Comparison of ENCODE assay signal across 1 cellular context in the genomic region with DNA sequence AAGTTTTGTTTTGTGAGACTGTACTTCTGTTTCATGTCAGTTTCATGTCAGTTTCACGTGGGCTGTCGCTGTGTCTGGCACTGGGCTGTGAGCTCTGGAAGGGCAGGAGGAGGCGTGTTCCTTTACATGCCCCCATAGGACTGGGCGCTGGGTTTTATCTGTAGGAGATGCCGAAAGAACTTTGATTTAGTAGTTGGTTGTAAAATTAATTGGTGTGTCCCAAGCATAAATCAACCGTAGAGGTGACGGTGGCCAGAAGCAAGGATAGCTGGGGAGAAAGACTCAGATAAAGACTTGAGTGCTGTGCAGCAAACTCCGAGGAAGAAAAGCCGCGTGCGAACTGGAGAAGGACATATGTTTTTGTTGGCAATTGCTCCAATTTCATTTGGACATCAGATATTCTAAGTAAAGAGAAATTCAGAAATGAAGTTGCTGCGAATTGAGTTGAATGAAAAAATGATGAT.
TF ChIP-seq lines count a peak whose summit lies in the region.

No MANE protein-coding gene starts in this region.

TF ChIP-seq in HEK293, 187 proteins besides CTCF, POLR2A, EP300 and RAD21 (continued from another document and continues in another):
- TF ChIP-seq, protein P1, sequence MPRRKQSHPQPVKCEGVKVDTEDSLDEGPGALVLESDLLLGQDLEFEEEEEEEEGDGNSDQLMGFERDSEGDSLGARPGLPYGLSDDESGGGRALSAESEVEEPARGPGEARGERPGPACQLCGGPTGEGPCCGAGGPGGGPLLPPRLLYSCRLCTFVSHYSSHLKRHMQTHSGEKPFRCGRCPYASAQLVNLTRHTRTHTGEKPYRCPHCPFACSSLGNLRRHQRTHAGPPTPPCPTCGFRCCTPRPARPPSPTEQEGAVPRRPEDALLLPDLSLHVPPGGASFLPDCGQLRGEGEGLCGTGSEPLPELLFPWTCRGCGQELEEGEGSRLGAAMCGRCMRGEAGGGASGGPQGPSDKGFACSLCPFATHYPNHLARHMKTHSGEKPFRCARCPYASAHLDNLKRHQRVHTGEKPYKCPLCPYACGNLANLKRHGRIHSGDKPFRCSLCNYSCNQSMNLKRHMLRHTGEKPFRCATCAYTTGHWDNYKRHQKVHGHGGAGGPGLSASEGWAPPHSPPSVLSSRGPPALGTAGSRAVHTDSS (tag by site-specific recombination; IDR thresholded peaks at IDR 0.05) = peak; percentile 71
- TF ChIP-seq ZNF629 (tag by site-specific recombination; IDR thresholded peaks at IDR 0.05) = peak; percentile 91
- peak; percentile 99 for TF ChIP-seq ZNF843 (tag by site-specific recombination; IDR thresholded peaks at IDR 0.05)
- no peak for TF ChIP-seq ZNF155 (tag by site-specific recombination; IDR thresholded peaks at IDR 0.05)
- TF ChIP-seq ZNF600 (tag by site-specific recombination; IDR thresholded peaks at IDR 0.05) = peak; percentile 58
- TF ChIP-seq, protein P2, sequence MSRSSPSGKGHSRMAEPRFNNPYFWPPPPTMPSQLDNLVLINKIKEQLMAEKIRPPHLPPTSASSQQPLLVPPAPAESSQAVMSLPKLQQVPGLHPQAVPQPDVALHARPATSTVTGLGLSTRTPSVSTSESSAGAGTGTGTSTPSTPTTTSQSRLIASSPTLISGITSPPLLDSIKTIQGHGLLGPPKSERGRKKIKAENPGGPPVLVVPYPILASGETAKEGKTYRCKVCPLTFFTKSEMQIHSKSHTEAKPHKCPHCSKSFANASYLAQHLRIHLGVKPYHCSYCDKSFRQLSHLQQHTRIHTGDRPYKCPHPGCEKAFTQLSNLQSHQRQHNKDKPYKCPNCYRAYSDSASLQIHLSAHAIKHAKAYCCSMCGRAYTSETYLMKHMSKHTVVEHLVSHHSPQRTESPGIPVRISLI (tag by site-specific recombination; IDR thresholded peaks at IDR 0.05) = peak; percentile 55; the same call in 1 of the 2 replicates
- TF ChIP-seq ZNF585B (tag by site-specific recombination; IDR thresholded peaks at IDR 0.05) = no peak
- TF ChIP-seq ZBTB8A (tag by site-specific recombination; IDR thresholded peaks at IDR 0.05) = peak; percentile 81
- TF ChIP-seq, protein P3, sequence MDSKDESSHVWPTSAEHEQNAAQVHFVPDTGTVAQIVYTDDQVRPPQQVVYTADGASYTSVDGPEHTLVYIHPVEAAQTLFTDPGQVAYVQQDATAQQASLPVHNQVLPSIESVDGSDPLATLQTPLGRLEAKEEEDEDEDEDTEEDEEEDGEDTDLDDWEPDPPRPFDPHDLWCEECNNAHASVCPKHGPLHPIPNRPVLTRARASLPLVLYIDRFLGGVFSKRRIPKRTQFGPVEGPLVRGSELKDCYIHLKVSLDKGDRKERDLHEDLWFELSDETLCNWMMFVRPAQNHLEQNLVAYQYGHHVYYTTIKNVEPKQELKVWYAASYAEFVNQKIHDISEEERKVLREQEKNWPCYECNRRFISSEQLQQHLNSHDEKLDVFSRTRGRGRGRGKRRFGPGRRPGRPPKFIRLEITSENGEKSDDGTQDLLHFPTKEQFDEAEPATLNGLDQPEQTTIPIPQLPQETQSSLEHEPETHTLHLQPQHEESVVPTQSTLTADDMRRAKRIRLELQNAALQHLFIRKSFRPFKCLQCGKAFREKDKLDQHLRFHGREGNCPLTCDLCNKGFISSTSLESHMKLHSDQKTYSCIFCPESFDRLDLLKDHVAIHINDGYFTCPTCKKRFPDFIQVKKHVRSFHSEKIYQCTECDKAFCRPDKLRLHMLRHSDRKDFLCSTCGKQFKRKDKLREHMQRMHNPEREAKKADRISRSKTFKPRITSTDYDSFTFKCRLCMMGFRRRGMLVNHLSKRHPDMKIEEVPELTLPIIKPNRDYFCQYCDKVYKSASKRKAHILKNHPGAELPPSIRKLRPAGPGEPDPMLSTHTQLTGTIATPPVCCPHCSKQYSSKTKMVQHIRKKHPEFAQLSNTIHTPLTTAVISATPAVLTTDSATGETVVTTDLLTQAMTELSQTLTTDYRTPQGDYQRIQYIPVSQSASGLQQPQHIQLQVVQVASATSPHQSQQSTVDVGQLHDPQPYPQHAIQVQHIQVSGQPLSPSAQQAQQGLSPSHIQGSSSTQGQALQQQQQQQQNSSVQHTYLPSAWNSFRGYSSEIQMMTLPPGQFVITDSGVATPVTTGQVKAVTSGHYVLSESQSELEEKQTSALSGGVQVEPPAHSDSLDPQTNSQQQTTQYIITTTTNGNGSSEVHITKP (tag by site-specific recombination; IDR thresholded peaks at IDR 0.05) = peak; percentile 54; the same call in 1 of the 2 replicates
- TF ChIP-seq ZNF473 (tag by site-specific recombination; IDR thresholded peaks at IDR 0.05) = no peak
- TF ChIP-seq ZNF701 (tag by site-specific recombination; IDR thresholded peaks at IDR 0.05) = no peak
- TF ChIP-seq KLF16 (tag by site-specific recombination; IDR thresholded peaks at IDR 0.05) = peak; percentile 70
- TF ChIP-seq ZBTB21 (tag by site-specific recombination; IDR thresholded peaks at IDR 0.05) = peak; percentile 56; the same call in 1 of the 2 replicates
- peak; percentile 74; the same call in 1 of the 2 replicates for TF ChIP-seq ZNF24 (tag by site-specific recombination; IDR thresholded peaks at IDR 0.05)
- TF ChIP-seq ZFP41 (tag by site-specific recombination; IDR thresholded peaks at IDR 0.05; ENCODE audit: borderline replicate concordance) = no peak
- peak; percentile 97 for TF ChIP-seq FEZF1 (tag by site-specific recombination; IDR thresholded peaks at IDR 0.05)
- peak; percentile 62 for TF ChIP-seq ZBTB7A (tag by site-specific recombination; IDR thresholded peaks at IDR 0.05; ENCODE audit: low read depth)
- peak; percentile 80; the same call in 1 of the 2 replicates for TF ChIP-seq ZNF423 (tag by site-specific recombination; IDR thresholded peaks at IDR 0.05)
- peak; percentile 68; the same call in 1 of the 2 replicates for TF ChIP-seq EGR2 (tag by site-specific recombination; IDR thresholded peaks at IDR 0.05; ENCODE audit: low read depth)
- TF ChIP-seq ZNF544 (tag by site-specific recombination; IDR thresholded peaks at IDR 0.05) = no peak
- TF ChIP-seq ZNF214 (tag by site-specific recombination; IDR thresholded peaks at IDR 0.05; ENCODE audit: borderline replicate concordance) = no peak
- TF ChIP-seq ZNF266 (tag by site-specific recombination; IDR thresholded peaks at IDR 0.05; ENCODE audit: low read depth) = no peak
- TF ChIP-seq ZNF324 (tag by site-specific recombination; IDR thresholded peaks at IDR 0.05) = peak; percentile 86
- TF ChIP-seq, protein P4, sequence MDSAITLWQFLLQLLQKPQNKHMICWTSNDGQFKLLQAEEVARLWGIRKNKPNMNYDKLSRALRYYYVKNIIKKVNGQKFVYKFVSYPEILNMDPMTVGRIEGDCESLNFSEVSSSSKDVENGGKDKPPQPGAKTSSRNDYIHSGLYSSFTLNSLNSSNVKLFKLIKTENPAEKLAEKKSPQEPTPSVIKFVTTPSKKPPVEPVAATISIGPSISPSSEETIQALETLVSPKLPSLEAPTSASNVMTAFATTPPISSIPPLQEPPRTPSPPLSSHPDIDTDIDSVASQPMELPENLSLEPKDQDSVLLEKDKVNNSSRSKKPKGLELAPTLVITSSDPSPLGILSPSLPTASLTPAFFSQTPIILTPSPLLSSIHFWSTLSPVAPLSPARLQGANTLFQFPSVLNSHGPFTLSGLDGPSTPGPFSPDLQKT (IDR thresholded peaks at IDR 0.05; ENCODE audit: borderline replicate concordance, low read depth, low read length) = no peak
- TF ChIP-seq, protein P5, sequence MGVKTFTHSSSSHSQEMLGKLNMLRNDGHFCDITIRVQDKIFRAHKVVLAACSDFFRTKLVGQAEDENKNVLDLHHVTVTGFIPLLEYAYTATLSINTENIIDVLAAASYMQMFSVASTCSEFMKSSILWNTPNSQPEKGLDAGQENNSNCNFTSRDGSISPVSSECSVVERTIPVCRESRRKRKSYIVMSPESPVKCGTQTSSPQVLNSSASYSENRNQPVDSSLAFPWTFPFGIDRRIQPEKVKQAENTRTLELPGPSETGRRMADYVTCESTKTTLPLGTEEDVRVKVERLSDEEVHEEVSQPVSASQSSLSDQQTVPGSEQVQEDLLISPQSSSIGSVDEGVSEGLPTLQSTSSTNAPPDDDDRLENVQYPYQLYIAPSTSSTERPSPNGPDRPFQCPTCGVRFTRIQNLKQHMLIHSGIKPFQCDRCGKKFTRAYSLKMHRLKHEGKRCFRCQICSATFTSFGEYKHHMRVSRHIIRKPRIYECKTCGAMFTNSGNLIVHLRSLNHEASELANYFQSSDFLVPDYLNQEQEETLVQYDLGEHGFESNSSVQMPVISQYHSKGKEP (tag by site-specific recombination; IDR thresholded peaks at IDR 0.05) = peak; percentile 74
- TF ChIP-seq ZNF184 (tag by site-specific recombination; IDR thresholded peaks at IDR 0.05) = 0 out of 2 replicates have a peak, but pooled peaks have one; percentile 24
- peak; percentile 63; the same call in 1 of the 2 replicates for TF ChIP-seq ZNF558 (tag by site-specific recombination; IDR thresholded peaks at IDR 0.05)
- TF ChIP-seq, protein P6, sequence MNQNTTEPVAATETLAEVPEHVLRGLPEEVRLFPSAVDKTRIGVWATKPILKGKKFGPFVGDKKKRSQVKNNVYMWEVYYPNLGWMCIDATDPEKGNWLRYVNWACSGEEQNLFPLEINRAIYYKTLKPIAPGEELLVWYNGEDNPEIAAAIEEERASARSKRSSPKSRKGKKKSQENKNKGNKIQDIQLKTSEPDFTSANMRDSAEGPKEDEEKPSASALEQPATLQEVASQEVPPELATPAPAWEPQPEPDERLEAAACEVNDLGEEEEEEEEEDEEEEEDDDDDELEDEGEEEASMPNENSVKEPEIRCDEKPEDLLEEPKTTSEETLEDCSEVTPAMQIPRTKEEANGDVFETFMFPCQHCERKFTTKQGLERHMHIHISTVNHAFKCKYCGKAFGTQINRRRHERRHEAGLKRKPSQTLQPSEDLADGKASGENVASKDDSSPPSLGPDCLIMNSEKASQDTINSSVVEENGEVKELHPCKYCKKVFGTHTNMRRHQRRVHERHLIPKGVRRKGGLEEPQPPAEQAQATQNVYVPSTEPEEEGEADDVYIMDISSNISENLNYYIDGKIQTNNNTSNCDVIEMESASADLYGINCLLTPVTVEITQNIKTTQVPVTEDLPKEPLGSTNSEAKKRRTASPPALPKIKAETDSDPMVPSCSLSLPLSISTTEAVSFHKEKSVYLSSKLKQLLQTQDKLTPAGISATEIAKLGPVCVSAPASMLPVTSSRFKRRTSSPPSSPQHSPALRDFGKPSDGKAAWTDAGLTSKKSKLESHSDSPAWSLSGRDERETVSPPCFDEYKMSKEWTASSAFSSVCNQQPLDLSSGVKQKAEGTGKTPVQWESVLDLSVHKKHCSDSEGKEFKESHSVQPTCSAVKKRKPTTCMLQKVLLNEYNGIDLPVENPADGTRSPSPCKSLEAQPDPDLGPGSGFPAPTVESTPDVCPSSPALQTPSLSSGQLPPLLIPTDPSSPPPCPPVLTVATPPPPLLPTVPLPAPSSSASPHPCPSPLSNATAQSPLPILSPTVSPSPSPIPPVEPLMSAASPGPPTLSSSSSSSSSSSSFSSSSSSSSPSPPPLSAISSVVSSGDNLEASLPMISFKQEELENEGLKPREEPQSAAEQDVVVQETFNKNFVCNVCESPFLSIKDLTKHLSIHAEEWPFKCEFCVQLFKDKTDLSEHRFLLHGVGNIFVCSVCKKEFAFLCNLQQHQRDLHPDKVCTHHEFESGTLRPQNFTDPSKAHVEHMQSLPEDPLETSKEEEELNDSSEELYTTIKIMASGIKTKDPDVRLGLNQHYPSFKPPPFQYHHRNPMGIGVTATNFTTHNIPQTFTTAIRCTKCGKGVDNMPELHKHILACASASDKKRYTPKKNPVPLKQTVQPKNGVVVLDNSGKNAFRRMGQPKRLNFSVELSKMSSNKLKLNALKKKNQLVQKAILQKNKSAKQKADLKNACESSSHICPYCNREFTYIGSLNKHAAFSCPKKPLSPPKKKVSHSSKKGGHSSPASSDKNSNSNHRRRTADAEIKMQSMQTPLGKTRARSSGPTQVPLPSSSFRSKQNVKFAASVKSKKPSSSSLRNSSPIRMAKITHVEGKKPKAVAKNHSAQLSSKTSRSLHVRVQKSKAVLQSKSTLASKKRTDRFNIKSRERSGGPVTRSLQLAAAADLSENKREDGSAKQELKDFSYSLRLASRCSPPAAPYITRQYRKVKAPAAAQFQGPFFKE (tag by site-specific recombination; IDR thresholded peaks at IDR 0.05; ENCODE audit: borderline replicate concordance) = no peak
- no peak for TF ChIP-seq MYNN (tag by site-specific recombination; IDR thresholded peaks at IDR 0.05; ENCODE audit: borderline replicate concordance)
- no peak for TF ChIP-seq ZNF670 (tag by site-specific recombination; IDR thresholded peaks at IDR 0.05; ENCODE audit: low read depth)
- TF ChIP-seq ZNF624 (tag by site-specific recombination; IDR thresholded peaks at IDR 0.05) = no peak
- TF ChIP-seq ZFHX2 (tag by site-specific recombination; conservative IDR thresholded peaks at IDR 0.05) = peak; percentile 88
- TF ChIP-seq ZNF660 (tag by site-specific recombination; IDR thresholded peaks at IDR 0.05) = no peak; the same call in 1 of the 2 replicates
- peak; percentile 96 for TF ChIP-seq WT1 (tag by site-specific recombination; IDR thresholded peaks at IDR 0.05)
- no peak for TF ChIP-seq SETDB1 (IDR thresholded peaks at IDR 0.05; ENCODE audit: insufficient read length, low read length)
- TF ChIP-seq GLIS2 (tag by site-specific recombination; IDR thresholded peaks at IDR 0.05) = peak; percentile 52; the same call in 1 of the 2 replicates
- TF ChIP-seq, protein P7, sequence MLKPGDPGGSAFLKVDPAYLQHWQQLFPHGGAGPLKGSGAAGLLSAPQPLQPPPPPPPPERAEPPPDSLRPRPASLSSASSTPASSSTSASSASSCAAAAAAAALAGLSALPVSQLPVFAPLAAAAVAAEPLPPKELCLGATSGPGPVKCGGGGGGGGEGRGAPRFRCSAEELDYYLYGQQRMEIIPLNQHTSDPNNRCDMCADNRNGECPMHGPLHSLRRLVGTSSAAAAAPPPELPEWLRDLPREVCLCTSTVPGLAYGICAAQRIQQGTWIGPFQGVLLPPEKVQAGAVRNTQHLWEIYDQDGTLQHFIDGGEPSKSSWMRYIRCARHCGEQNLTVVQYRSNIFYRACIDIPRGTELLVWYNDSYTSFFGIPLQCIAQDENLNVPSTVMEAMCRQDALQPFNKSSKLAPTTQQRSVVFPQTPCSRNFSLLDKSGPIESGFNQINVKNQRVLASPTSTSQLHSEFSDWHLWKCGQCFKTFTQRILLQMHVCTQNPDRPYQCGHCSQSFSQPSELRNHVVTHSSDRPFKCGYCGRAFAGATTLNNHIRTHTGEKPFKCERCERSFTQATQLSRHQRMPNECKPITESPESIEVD (tag by site-specific recombination; IDR thresholded peaks at IDR 0.05) = peak; percentile 95
- TF ChIP-seq ZNF837 (tag by site-specific recombination; IDR thresholded peaks at IDR 0.05) = no peak
- TF ChIP-seq, protein P8, sequence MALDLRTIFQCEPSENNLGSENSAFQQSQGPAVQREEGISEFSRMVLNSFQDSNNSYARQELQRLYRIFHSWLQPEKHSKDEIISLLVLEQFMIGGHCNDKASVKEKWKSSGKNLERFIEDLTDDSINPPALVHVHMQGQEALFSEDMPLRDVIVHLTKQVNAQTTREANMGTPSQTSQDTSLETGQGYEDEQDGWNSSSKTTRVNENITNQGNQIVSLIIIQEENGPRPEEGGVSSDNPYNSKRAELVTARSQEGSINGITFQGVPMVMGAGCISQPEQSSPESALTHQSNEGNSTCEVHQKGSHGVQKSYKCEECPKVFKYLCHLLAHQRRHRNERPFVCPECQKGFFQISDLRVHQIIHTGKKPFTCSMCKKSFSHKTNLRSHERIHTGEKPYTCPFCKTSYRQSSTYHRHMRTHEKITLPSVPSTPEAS (tag by site-specific recombination; IDR thresholded peaks at IDR 0.05) = peak; percentile 59
- TF ChIP-seq ZNF132 (tag by site-specific recombination; IDR thresholded peaks at IDR 0.05; ENCODE audit: borderline replicate concordance) = no peak
